Comparison of ENCODE assay signal across 1 cellular context in the genomic region with DNA sequence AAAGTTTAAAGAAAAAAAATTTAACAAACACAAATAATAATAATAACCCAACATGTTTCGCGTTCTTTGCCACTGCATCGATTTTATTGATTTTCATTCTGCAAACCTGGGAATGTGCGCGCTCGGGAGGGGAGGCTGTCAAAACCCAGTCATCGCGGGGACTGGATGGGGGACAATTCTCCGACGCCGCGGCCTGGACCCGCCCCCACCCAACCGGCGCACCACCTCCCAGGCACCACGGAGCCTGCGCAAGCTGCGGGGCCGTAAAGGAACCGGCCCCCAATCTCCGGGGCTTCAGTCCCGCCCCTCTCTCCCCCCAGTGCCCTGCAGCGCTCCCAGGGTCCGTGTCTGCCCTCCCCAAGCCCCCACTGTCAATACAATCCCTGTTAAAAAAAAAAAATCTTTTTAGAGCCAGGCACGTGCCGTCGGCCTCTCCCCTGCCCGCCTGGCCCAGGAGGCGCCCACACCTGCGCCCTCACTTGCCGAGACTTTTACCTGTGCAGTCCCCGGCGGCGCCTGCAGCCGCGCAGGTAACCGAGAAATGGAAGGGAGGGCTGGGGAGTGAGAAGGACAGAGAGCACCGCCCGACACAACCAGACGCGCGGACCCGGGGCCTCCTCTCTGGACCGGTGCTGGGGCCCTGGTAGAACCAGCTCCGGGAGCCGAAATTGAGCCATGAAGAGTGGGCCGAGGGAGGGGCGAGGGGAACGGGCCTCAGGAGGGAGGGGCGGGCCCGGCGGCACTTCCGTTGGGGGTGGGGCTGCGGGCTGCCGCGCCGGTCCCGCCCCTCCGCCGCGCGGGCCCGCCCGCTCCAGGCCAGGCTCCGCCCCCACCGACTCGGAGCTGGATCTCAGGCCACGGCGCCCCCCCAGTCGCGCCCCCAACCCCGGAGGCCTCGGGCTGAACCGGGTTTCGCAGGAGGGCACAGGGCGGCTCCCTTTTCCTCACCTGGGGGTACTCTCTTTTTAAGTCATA.
TF ChIP-seq lines count a peak whose summit lies in the region.

No MANE protein-coding gene starts in this region.

TF ChIP-seq in HepG2, 621 proteins besides CTCF, POLR2A, EP300 and RAD21 (continued from another document and continues in another):
- TF ChIP-seq, protein P1, sequence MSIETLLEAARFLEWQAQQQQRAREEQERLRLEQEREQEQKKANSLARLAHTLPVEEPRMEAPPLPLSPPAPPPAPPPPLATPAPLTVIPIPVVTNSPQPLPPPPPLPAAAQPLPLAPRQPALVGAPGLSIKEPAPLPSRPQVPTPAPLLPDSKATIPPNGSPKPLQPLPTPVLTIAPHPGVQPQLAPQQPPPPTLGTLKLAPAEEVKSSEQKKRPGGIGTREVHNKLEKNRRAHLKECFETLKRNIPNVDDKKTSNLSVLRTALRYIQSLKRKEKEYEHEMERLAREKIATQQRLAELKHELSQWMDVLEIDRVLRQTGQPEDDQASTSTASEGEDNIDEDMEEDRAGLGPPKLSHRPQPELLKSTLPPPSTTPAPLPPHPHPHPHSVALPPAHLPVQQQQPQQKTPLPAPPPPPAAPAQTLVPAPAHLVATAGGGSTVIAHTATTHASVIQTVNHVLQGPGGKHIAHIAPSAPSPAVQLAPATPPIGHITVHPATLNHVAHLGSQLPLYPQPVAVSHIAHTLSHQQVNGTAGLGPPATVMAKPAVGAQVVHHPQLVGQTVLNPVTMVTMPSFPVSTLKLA (IDR thresholded peaks at IDR 0.05), result no peak
- TF ChIP-seq CREB1 (IDR thresholded peaks at IDR 0.05), result no peak
- TF ChIP-seq CREB1 (CRISPR knock-in tag; IDR thresholded peaks at IDR 0.05), result peak; percentile 32; the same call in 1 of the 2 replicates
- 0 out of 2 replicates have a peak, but pooled peaks have one; percentile 16 for TF ChIP-seq MAF1 (CRISPR knock-in tag; IDR thresholded peaks at IDR 0.05; ENCODE audit: borderline replicate concordance)
- TF ChIP-seq POLR2AphosphoS2 (IDR thresholded peaks at IDR 0.05; ENCODE audit: low read depth, low read length), result no peak
- TF ChIP-seq SAFB2 (CRISPR knock-in tag; IDR thresholded peaks at IDR 0.05; ENCODE audit: borderline replicate concordance, low read depth), result peak; percentile 69; the same call in 1 of the 2 replicates
- no peak for TF ChIP-seq NR1H2 (CRISPR knock-in tag; IDR thresholded peaks at IDR 0.05; ENCODE audit: borderline replicate concordance, low read depth)
- no peak for TF ChIP-seq HNF4A (CRISPR knock-in tag; IDR thresholded peaks at IDR 0.05)
- TF ChIP-seq, protein P2, sequence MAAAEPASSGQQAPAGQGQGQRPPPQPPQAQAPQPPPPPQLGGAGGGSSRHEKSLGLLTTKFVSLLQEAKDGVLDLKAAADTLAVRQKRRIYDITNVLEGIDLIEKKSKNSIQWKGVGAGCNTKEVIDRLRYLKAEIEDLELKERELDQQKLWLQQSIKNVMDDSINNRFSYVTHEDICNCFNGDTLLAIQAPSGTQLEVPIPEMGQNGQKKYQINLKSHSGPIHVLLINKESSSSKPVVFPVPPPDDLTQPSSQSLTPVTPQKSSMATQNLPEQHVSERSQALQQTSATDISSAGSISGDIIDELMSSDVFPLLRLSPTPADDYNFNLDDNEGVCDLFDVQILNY (CRISPR knock-in tag; conservative IDR thresholded peaks at IDR 0.05), result no peak
- no peak for TF ChIP-seq YEATS2 (CRISPR knock-in tag; IDR thresholded peaks at IDR 0.05; ENCODE audit: borderline replicate concordance)
- TF ChIP-seq, protein P3, sequence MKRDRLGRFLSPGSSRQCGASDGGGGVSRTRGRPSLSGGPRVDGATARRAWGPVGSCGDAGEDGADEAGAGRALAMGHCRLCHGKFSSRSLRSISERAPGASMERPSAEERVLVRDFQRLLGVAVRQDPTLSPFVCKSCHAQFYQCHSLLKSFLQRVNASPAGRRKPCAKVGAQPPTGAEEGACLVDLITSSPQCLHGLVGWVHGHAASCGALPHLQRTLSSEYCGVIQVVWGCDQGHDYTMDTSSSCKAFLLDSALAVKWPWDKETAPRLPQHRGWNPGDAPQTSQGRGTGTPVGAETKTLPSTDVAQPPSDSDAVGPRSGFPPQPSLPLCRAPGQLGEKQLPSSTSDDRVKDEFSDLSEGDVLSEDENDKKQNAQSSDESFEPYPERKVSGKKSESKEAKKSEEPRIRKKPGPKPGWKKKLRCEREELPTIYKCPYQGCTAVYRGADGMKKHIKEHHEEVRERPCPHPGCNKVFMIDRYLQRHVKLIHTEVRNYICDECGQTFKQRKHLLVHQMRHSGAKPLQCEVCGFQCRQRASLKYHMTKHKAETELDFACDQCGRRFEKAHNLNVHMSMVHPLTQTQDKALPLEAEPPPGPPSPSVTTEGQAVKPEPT (CRISPR knock-in tag; IDR thresholded peaks at IDR 0.05; ENCODE audit: low read depth), result no peak
- TF ChIP-seq ZNF550 (CRISPR knock-in tag; IDR thresholded peaks at IDR 0.05; ENCODE audit: borderline replicate concordance), result no peak
- TF ChIP-seq ZNF264 (CRISPR knock-in tag; IDR thresholded peaks at IDR 0.05), result no peak
- TF ChIP-seq ZMYM3 (CRISPR knock-in tag; IDR thresholded peaks at IDR 0.05), result no peak
- no peak for TF ChIP-seq NPAS2 (CRISPR knock-in tag; IDR thresholded peaks at IDR 0.05; ENCODE audit: borderline replicate concordance)
- TF ChIP-seq, protein P4, sequence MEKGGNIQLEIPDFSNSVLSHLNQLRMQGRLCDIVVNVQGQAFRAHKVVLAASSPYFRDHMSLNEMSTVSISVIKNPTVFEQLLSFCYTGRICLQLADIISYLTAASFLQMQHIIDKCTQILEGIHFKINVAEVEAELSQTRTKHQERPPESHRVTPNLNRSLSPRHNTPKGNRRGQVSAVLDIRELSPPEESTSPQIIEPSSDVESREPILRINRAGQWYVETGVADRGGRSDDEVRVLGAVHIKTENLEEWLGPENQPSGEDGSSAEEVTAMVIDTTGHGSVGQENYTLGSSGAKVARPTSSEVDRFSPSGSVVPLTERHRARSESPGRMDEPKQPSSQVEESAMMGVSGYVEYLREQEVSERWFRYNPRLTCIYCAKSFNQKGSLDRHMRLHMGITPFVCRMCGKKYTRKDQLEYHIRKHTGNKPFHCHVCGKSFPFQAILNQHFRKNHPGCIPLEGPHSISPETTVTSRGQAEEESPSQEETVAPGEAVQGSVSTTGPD (CRISPR knock-in tag; IDR thresholded peaks at IDR 0.05), result peak; percentile 79
- no peak for TF ChIP-seq PAX8 (CRISPR knock-in tag; IDR thresholded peaks at IDR 0.05; ENCODE audit: borderline replicate concordance)
- TF ChIP-seq PITX1 (CRISPR knock-in tag; IDR thresholded peaks at IDR 0.05), result no peak; the same call in 1 of the 2 replicates
- no peak for TF ChIP-seq ZNF570 (CRISPR knock-in tag; IDR thresholded peaks at IDR 0.05; ENCODE audit: borderline replicate concordance)
- TF ChIP-seq ZNF782 (CRISPR knock-in tag; IDR thresholded peaks at IDR 0.05; ENCODE audit: borderline replicate concordance), result 0 out of 2 replicates have a peak, but pooled peaks have one; percentile 8
- TF ChIP-seq ZNF674 (CRISPR knock-in tag; IDR thresholded peaks at IDR 0.05; ENCODE audit: low read depth), result no peak
- TF ChIP-seq MED1 (CRISPR knock-in tag; IDR thresholded peaks at IDR 0.05), result no peak
- TF ChIP-seq BHLHE40 (IDR thresholded peaks at IDR 0.05; ENCODE audit: low read length), result peak; percentile 70
- TF ChIP-seq RFXANK (CRISPR knock-in tag; IDR thresholded peaks at IDR 0.05), result no peak
- no peak for TF ChIP-seq FOXA1 (IDR thresholded peaks at IDR 0.05)
- no peak for TF ChIP-seq FOXA1 (CRISPR knock-in tag; IDR thresholded peaks at IDR 0.05)
- 0 out of 2 replicates have a peak, but pooled peaks have one; percentile 12 for TF ChIP-seq MAZ (IDR thresholded peaks at IDR 0.05; ENCODE audit: borderline replicate concordance, low read depth, low read length)
- peak; percentile 74; the same call in 1 of the 2 replicates for TF ChIP-seq MAZ (CRISPR knock-in tag; IDR thresholded peaks at IDR 0.05; ENCODE audit: low read depth)
- peak; percentile 38; the same call in 1 of the 2 replicates for TF ChIP-seq THAP11 (CRISPR knock-in tag; IDR thresholded peaks at IDR 0.05)
- no peak for TF ChIP-seq ZFYVE20 (CRISPR knock-in tag; IDR thresholded peaks at IDR 0.05; ENCODE audit: borderline replicate concordance, low read depth)
- TF ChIP-seq ZNF460 (CRISPR knock-in tag; IDR thresholded peaks at IDR 0.05; ENCODE audit: borderline replicate concordance), result no peak
- TF ChIP-seq, protein P5, sequence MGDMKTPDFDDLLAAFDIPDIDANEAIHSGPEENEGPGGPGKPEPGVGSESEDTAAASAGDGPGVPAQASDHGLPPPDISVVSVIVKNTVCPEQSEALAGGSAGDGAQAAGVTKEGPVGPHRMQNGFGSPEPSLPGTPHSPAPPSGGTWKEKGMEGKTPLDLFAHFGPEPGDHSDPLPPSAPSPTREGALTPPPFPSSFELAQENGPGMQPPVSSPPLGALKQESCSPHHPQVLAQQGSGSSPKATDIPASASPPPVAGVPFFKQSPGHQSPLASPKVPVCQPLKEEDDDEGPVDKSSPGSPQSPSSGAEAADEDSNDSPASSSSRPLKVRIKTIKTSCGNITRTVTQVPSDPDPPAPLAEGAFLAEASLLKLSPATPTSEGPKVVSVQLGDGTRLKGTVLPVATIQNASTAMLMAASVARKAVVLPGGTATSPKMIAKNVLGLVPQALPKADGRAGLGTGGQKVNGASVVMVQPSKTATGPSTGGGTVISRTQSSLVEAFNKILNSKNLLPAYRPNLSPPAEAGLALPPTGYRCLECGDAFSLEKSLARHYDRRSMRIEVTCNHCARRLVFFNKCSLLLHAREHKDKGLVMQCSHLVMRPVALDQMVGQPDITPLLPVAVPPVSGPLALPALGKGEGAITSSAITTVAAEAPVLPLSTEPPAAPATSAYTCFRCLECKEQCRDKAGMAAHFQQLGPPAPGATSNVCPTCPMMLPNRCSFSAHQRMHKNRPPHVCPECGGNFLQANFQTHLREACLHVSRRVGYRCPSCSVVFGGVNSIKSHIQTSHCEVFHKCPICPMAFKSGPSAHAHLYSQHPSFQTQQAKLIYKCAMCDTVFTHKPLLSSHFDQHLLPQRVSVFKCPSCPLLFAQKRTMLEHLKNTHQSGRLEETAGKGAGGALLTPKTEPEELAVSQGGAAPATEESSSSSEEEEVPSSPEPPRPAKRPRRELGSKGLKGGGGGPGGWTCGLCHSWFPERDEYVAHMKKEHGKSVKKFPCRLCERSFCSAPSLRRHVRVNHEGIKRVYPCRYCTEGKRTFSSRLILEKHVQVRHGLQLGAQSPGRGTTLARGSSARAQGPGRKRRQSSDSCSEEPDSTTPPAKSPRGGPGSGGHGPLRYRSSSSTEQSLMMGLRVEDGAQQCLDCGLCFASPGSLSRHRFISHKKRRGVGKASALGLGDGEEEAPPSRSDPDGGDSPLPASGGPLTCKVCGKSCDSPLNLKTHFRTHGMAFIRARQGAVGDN (CRISPR knock-in tag; IDR thresholded peaks at IDR 0.05), result peak; percentile 89
- TF ChIP-seq SRSF9 (IDR thresholded peaks at IDR 0.05; ENCODE audit: borderline replicate concordance, insufficient read depth, low read depth, low read length, poor library complexity, severe bottlenecking), result no peak
- TF ChIP-seq ZNF558 (CRISPR knock-in tag; IDR thresholded peaks at IDR 0.05; ENCODE audit: borderline replicate concordance), result 0 out of 2 replicates have a peak, but pooled peaks have one; percentile 19
- no peak for TF ChIP-seq KDM6A (CRISPR knock-in tag; IDR thresholded peaks at IDR 0.05; ENCODE audit: low read depth)
- TF ChIP-seq ZFP36L2 (CRISPR knock-in tag; IDR thresholded peaks at IDR 0.05), result no peak
- TF ChIP-seq PCBP2 (optimal IDR thresholded peaks at IDR 0.05; ENCODE audit: low read depth, low read length, poor library complexity, severe bottlenecking), result no peak
- TF ChIP-seq, protein P6, sequence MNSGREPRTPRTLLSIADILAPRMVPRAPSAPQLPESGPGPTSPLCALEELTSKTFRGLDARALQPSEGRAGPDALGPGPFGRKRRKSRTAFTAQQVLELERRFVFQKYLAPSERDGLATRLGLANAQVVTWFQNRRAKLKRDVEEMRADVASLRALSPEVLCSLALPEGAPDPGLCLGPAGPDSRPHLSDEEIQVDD (CRISPR knock-in tag; IDR thresholded peaks at IDR 0.05; ENCODE audit: borderline replicate concordance), result no peak
- TF ChIP-seq ZNF12 (CRISPR knock-in tag; IDR thresholded peaks at IDR 0.05), result no peak
- no peak for TF ChIP-seq ZNF235 (CRISPR knock-in tag; IDR thresholded peaks at IDR 0.05; ENCODE audit: borderline replicate concordance)
- no peak for TF ChIP-seq ATRX (CRISPR knock-in tag; IDR thresholded peaks at IDR 0.05; ENCODE audit: borderline replicate concordance)
- TF ChIP-seq, protein P7, sequence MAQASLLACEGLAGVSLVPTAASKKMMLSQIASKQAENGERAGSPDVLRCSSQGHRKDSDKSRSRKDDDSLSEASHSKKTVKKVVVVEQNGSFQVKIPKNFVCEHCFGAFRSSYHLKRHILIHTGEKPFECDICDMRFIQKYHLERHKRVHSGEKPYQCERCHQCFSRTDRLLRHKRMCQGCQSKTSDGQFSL (CRISPR knock-in tag; IDR thresholded peaks at IDR 0.05), result peak; percentile 76
- no peak for TF ChIP-seq ATAD3A (CRISPR knock-in tag; IDR thresholded peaks at IDR 0.05)
- TF ChIP-seq SIX1 (CRISPR knock-in tag; IDR thresholded peaks at IDR 0.05; ENCODE audit: borderline replicate concordance), result no peak
- TF ChIP-seq ZSCAN12 (CRISPR knock-in tag; IDR thresholded peaks at IDR 0.05), result no peak
- no peak for TF ChIP-seq STAT5B (CRISPR knock-in tag; IDR thresholded peaks at IDR 0.05)
- no peak for TF ChIP-seq ZNF569 (CRISPR knock-in tag; IDR thresholded peaks at IDR 0.05; ENCODE audit: borderline replicate concordance)
- TF ChIP-seq, protein P8, sequence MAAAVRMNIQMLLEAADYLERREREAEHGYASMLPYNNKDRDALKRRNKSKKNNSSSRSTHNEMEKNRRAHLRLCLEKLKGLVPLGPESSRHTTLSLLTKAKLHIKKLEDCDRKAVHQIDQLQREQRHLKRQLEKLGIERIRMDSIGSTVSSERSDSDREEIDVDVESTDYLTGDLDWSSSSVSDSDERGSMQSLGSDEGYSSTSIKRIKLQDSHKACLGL (CRISPR knock-in tag; IDR thresholded peaks at IDR 0.05), result peak; percentile 60; the same call in 1 of the 2 replicates
- no peak for TF ChIP-seq RNF2 (conservative IDR thresholded peaks at IDR 0.05; ENCODE audit: low read depth)
- TF ChIP-seq ZNF207 (IDR thresholded peaks at IDR 0.05; ENCODE audit: borderline replicate concordance), result no peak
- TF ChIP-seq HNRNPLL (IDR thresholded peaks at IDR 0.05; ENCODE audit: low read depth, low read length, poor library complexity, severe bottlenecking), result peak; percentile 99
- TF ChIP-seq KAT2B (IDR thresholded peaks at IDR 0.05; ENCODE audit: borderline replicate concordance, low read depth, low read length), result peak; percentile 99
- TF ChIP-seq ZNF83 (CRISPR knock-in tag; IDR thresholded peaks at IDR 0.05; ENCODE audit: borderline replicate concordance), result no peak
- TF ChIP-seq IKZF4 (CRISPR knock-in tag; IDR thresholded peaks at IDR 0.05; ENCODE audit: borderline replicate concordance, low read depth, not compliant biosample characterization), result no peak
- TF ChIP-seq ZNF547 (CRISPR knock-in tag; IDR thresholded peaks at IDR 0.05), result peak; percentile 70
- no peak for TF ChIP-seq FOXJ3 (CRISPR knock-in tag; IDR thresholded peaks at IDR 0.05; ENCODE audit: borderline replicate concordance)
- TF ChIP-seq FOXO1 (CRISPR knock-in tag; IDR thresholded peaks at IDR 0.05), result no peak; the same call in 1 of the 2 replicates
- TF ChIP-seq DR1 (CRISPR knock-in tag; IDR thresholded peaks at IDR 0.05), result peak; percentile 63; the same call in 1 of the 2 replicates
- TF ChIP-seq ZNF441 (CRISPR knock-in tag; IDR thresholded peaks at IDR 0.05; ENCODE audit: borderline replicate concordance), result no peak
